2 cellular contexts compared by ENCODE assay signal in the genomic region with DNA sequence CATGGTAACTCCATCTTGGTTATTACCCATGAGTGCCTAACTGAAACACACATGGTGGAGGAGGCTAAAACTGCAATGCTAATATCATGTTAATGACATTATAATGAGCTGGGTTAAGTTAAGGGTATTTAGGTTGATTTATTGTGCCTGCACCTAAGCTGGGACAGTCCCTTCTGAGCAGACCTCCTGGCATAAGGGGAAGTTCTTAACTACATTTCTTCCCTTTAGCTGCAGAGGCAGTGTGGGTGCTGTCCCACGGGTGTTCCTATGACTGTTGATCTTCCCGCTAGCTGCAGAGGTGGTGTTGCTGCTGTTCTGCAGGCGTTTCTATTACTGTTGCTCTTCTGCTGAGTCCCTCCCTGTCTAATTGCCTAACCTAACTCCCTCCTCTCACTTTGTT.
TF ChIP-seq lines count a peak whose summit lies in the region.

No MANE protein-coding gene starts in this region.

TF ChIP-seq in liver, 16 proteins besides CTCF, POLR2A, EP300 and RAD21 (continued from another document):
- TF ChIP-seq, protein P1, sequence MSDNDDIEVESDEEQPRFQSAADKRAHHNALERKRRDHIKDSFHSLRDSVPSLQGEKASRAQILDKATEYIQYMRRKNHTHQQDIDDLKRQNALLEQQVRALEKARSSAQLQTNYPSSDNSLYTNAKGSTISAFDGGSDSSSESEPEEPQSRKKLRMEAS (IDR thresholded peaks at IDR 0.05): no peak
- TF ChIP-seq SP1 (IDR thresholded peaks at IDR 0.05) (no peak), EGR1 (IDR thresholded peaks at IDR 0.05; ENCODE audit: low read depth in 2 of 2) (no peak), FOXA1 (IDR thresholded peaks at IDR 0.05) (no peak), GABPA (IDR thresholded peaks at IDR 0.05 in 1 of 2, conservative IDR thresholded peaks at IDR 0.05 in 1 of 2) (no peak)
- TF ChIP-seq, protein P2, sequence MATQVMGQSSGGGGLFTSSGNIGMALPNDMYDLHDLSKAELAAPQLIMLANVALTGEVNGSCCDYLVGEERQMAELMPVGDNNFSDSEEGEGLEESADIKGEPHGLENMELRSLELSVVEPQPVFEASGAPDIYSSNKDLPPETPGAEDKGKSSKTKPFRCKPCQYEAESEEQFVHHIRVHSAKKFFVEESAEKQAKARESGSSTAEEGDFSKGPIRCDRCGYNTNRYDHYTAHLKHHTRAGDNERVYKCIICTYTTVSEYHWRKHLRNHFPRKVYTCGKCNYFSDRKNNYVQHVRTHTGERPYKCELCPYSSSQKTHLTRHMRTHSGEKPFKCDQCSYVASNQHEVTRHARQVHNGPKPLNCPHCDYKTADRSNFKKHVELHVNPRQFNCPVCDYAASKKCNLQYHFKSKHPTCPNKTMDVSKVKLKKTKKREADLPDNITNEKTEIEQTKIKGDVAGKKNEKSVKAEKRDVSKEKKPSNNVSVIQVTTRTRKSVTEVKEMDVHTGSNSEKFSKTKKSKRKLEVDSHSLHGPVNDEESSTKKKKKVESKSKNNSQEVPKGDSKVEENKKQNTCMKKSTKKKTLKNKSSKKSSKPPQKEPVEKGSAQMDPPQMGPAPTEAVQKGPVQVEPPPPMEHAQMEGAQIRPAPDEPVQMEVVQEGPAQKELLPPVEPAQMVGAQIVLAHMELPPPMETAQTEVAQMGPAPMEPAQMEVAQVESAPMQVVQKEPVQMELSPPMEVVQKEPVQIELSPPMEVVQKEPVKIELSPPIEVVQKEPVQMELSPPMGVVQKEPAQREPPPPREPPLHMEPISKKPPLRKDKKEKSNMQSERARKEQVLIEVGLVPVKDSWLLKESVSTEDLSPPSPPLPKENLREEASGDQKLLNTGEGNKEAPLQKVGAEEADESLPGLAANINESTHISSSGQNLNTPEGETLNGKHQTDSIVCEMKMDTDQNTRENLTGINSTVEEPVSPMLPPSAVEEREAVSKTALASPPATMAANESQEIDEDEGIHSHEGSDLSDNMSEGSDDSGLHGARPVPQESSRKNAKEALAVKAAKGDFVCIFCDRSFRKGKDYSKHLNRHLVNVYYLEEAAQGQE (IDR thresholded peaks at IDR 0.05): no peak
- TF ChIP-seq, protein P3, sequence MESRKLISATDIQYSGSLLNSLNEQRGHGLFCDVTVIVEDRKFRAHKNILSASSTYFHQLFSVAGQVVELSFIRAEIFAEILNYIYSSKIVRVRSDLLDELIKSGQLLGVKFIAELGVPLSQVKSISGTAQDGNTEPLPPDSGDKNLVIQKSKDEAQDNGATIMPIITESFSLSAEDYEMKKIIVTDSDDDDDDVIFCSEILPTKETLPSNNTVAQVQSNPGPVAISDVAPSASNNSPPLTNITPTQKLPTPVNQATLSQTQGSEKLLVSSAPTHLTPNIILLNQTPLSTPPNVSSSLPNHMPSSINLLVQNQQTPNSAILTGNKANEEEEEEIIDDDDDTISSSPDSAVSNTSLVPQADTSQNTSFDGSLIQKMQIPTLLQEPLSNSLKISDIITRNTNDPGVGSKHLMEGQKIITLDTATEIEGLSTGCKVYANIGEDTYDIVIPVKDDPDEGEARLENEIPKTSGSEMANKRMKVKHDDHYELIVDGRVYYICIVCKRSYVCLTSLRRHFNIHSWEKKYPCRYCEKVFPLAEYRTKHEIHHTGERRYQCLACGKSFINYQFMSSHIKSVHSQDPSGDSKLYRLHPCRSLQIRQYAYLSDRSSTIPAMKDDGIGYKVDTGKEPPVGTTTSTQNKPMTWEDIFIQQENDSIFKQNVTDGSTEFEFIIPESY (IDR thresholded peaks at IDR 0.05): no peak
TF ChIP-seq in liver: peak in this region for 0.

TF ChIP-seq in HepG2, 621 proteins besides CTCF, POLR2A, EP300 and RAD21 (continued from another document):
- TF ChIP-seq, protein P4, sequence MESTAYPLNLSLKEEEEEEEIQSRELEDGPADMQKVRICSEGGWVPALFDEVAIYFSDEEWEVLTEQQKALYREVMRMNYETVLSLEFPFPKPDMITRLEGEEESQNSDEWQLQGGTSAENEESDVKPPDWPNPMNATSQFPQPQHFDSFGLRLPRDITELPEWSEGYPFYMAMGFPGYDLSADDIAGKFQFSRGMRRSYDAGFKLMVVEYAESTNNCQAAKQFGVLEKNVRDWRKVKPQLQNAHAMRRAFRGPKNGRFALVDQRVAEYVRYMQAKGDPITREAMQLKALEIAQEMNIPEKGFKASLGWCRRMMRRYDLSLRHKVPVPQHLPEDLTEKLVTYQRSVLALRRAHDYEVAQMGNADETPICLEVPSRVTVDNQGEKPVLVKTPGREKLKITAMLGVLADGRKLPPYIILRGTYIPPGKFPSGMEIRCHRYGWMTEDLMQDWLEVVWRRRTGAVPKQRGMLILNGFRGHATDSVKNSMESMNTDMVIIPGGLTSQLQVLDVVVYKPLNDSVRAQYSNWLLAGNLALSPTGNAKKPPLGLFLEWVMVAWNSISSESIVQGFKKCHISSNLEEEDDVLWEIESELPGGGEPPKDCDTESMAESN (CRISPR knock-in tag; conservative IDR thresholded peaks at IDR 0.05): no peak
